Comparison of ENCODE assay signal across 8 cellular contexts in the genomic region with DNA sequence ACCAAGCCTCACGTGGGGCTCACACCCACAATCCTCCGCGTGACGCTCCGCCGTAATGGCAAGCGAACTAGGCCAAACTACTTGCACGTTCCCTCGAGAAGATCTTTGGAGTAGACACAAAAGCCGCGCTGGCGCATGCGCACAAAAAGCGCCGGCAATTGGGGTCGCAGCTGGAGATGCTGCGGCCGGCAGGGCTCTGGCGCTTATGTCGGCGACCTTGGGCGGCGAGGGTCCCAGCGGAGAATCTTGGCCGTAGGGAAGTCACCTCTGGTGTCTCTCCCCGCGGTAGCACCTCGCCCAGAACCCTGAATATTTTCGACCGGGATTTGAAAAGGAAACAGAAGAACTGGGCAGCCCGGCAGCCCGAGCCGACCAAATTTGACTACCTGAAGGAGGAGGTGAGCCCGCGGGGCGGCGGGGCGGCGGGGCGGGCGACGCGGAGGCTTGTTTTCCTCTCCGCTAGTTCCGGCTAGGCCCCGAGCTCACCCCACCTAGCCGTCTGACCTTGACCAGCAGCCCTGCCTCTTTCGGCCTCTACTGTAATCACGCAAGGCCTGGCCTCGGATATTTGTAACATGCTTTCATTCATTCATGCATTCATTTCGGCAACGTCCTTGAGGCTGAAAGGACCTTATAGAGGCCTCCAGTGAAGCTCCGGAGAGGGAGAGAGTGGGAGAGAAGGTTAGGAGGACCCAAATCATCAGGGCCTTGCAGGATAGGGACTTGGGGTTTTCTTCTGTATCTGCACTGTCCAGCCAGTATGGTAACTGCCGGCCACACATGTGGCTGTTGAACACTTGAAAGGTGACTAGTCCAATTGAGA. TPM values are rescaled to one million over a fixed set of nuclear protein-coding genes. Genes with fewer than 3 reads are reported as not detected.
DNase-seq lines count a peak whose midpoint lies in the region; TF ChIP-seq lines count a peak whose summit lies in the region.

TSS of gene ESF1 (minus strand) at position 27 of the 823 bp plus-strand sequence. CDS start 1,779 bp downstream, outside the sequence.
TSS of gene NDUFAF5 (plus strand) at position 136 of the 823 bp plus-strand sequence. CDS start at position 177, 41 bp downstream.

- H3K4me3 ChIP-seq in effector memory CD4-positive, alpha-beta T cell (ENCODE audit: insufficient read depth, low read depth, low read length, poor library complexity, severe bottlenecking) = peak within 1 kb of the TSS; percentile 89

- H3K27ac ChIP-seq in effector memory CD4-positive, alpha-beta T cell (ENCODE audit: insufficient read depth, low read length, poor library complexity, severe bottlenecking) = peak within 1 kb of the TSS; percentile 81

- no peak for TF ChIP-seq CTCF in GM20000 (IDR thresholded peaks at IDR 0.05; ENCODE audit: extremely low read depth, missing control alignments)

- peak; percentile 99 for DNase-seq in CMK (ENCODE audit: low read depth)
- peak; percentile 88 for DNase-seq in GM20000 (ENCODE audit: low spot score)
- peak; percentile 95 for DNase-seq in HT-29 (ENCODE audit: low spot score)
- peak; percentile 92 to 95 for DNase-seq in NOMO-1 (lab: John Stamatoyannopoulos, UW; ENCODE audit: unreplicated experiment in 2 of 2)
- peak; percentile 84 to 88 (median 88) for DNase-seq in effector memory CD4-positive, alpha-beta T cell
- peak; percentile 98 for DNase-seq in medulla oblongata (ENCODE audit: extremely low spot score)
- DNase-seq in stimulated activated CD8-positive, alpha-beta memory T cell treated with anti-CD3 and anti-CD28 coated beads, Interleukin-12 subunit alpha, Interleukin-12 subunit beta, amount 100 ng/mL, for 1 hour (ENCODE audit: low read depth) = peak; percentile 89

- CTCF ChIA-PET in activated CD8-positive, alpha-beta memory T cell treated with anti-CD3 and anti-CD28 coated beads for 36 hours (lab: Charles Lee) = interaction anchor here (0.7 to 1.6 kb wide), 2 partner anchors 13 to 19 kb away, joined by 4 read pairs; no protein-coding TSS in a partner anchor

- peaks cover 9% of the 10 kb centered on the region for H3K36me3 ChIP-seq in effector memory CD4-positive, alpha-beta T cell (ENCODE audit: control insufficient read depth, insufficient read depth, low read length)

- H3K4me1 ChIP-seq in effector memory CD4-positive, alpha-beta T cell (ENCODE audit: control insufficient read depth, insufficient read depth, low read length, poor library complexity, severe bottlenecking) = peaks cover 11% of the 10 kb centered on the region

- no peaks in the 10 kb centered on the region for H3K9me3 ChIP-seq in effector memory CD4-positive, alpha-beta T cell (ENCODE audit: control insufficient read depth, low read length)

- POLR2A ChIA-PET in activated CD8-positive, alpha-beta memory T cell treated with anti-CD3 and anti-CD28 coated beads for 36 hours (lab: Charles Lee) = interaction anchor here (1.4 to 1.7 kb wide), 2 partner anchors 9 to 23 kb away, joined by 3 to 4 read pairs; no protein-coding TSS in a partner anchor

- no peaks in the 10 kb centered on the region for H3K27me3 ChIP-seq in effector memory CD4-positive, alpha-beta T cell (replicated peaks; ENCODE audit: control insufficient read depth, insufficient read depth, low read length, poor library complexity, severe bottlenecking)

RNA-seq across cellular contexts. Expression of gene ESF1, which starts in this region (rescaled TPM):
- total RNA-seq in HT-29 (2014; rRNA removed; shearing (Covaris generic)) = 3.7 and 4.7 TPM in 2 replicates
- total RNA-seq in activated CD8-positive, alpha-beta memory T cell treated with anti-CD3 and anti-CD28 coated beads for 36 hours = 10 to 100 TPM; 25.2 to 27.5 TPM

RNA-seq across cellular contexts. Expression of gene NDUFAF5, which starts in this region (rescaled TPM):
- total RNA-seq in HT-29 (2014; rRNA removed; shearing (Covaris generic)) = 15.7 and 19.9 TPM in 2 replicates
- 10 to 100 TPM; 33.3 to 33.8 TPM for total RNA-seq in activated CD8-positive, alpha-beta memory T cell treated with anti-CD3 and anti-CD28 coated beads for 36 hours

Comparison
In these comparisons a context has a peak if more than half of its experiments do, and no peak if none do; other contexts are left out.
1. Peak in every context shown above with its lines: DNase-seq, H3K4me3 ChIP-seq and H3K27ac ChIP-seq.